Comparison of ENCODE assay signal across 8 cellular contexts in genomic region chr22:41197808-41198585, GRCh38. TPM values are rescaled to one million over a fixed set of nuclear protein-coding genes. Genes with fewer than 3 reads are reported as not detected.
DNase-seq lines count a peak whose midpoint lies in the region; ATAC-seq, FAIRE-seq and TF ChIP-seq lines count a peak whose summit lies in the region.

No MANE protein-coding gene starts in this region.

- H3K4me3 ChIP-seq in GM12864 (ENCODE audit: low read depth, low read length) (peak overlapping the region; percentile 65), SJSA1 (peak overlapping the region; percentile 58), ascending aorta (peak overlapping the region; percentile 61 to 78), keratinocyte (ENCODE audit: control insufficient read depth in 2 of 3, extremely low read depth in 1 of 3, insufficient read depth in 2 of 3, low read depth in 1 of 3, low read length in 3 of 3) (peak overlapping the region; percentile 56 to 81 (median 75))

- dilution Hi-C loops in keratinocyte (cut with MboI; ENCODE audit: extremely low pct_ligation_motif_present, low sequenced_read_pairs): no loop called here

- H3K36me3 ChIP-seq in SJSA1 (peaks cover 4% of the 10 kb centered on the region; the same call in 1 of the 2 replicates), ascending aorta (no peaks in the 10 kb centered on the region), keratinocyte (ENCODE audit: control insufficient read depth in 2 of 2, extremely low read depth in 1 of 2, insufficient read depth in 2 of 2, low read length in 2 of 2) (no peaks in the 10 kb centered on the region)

- no peak for FAIRE-seq in keratinocyte (lab: Jason Lieb, UNC)

- no peak for ATAC-seq in GM21576 (IDR thresholded peaks at IDR 0.05; ENCODE audit: unreplicated experiment)

- no peaks in the 10 kb centered on the region for H3K79me2 ChIP-seq in keratinocyte (ENCODE audit: control insufficient read depth, insufficient read depth, low read length)

- no peaks in the 10 kb centered on the region for H3K9me1 ChIP-seq in keratinocyte (ENCODE audit: control insufficient read depth, extremely low read depth, insufficient read depth, low read length)

- H3K9ac ChIP-seq in keratinocyte (ENCODE audit: control insufficient read depth, extremely low read depth, insufficient read depth, low read length): peak overlapping the region; percentile 64

- peak overlapping the region; percentile 96 for H3K4me2 ChIP-seq in keratinocyte (ENCODE audit: control insufficient read depth, extremely low read depth, insufficient read depth, low read depth, low read length)

- H3K27me3 ChIP-seq in SJSA1 (replicated peaks) (no peaks in the 10 kb centered on the region), ascending aorta (no peaks in the 10 kb centered on the region), keratinocyte (ENCODE audit: control insufficient read depth, extremely low read depth, insufficient read depth, low read length) (no peaks in the 10 kb centered on the region)

- H3K9me3 ChIP-seq in SJSA1 (replicated peaks) (no peaks in the 10 kb centered on the region), ascending aorta (no peaks in the 10 kb centered on the region), keratinocyte (ENCODE audit: control insufficient read depth, low read depth, low read length) (no peaks in the 10 kb centered on the region)

- TF ChIP-seq CTCF in GM12864 (IDR thresholded peaks at IDR 0.05; ENCODE audit: low read depth, low read length, missing control alignments) (no peak), ascending aorta (IDR thresholded peaks at IDR 0.05) (no peak), keratinocyte (optimal IDR thresholded peaks at IDR 0.05 in 1 of 3, IDR thresholded peaks at IDR 0.05 in 1 of 3, conservative IDR thresholded peaks at IDR 0.05 in 1 of 3; ENCODE audit: extremely low read depth in 1 of 3, insufficient read depth in 2 of 3, low read length in 3 of 3) (no peak)

- H3K4me1 ChIP-seq in SJSA1 (replicated peaks): peaks cover 10% of the 10 kb centered on the region
- peaks cover 0 to 2% of the 10 kb centered on the region in 2 donors for H3K4me1 ChIP-seq in ascending aorta
- peaks cover 17% of the 10 kb centered on the region for H3K4me1 ChIP-seq in keratinocyte (ENCODE audit: control insufficient read depth, extremely low read depth, insufficient read depth, low read length)

- DNase-seq in GM12864 (ENCODE audit: low read depth) (no peak), HS-5 (ENCODE audit: low read depth) (peak; percentile 26), SJSA1 (ENCODE audit: low read depth in 1 of 2, low spot score in 2 of 2) (peak in 1 of 2 experiments; percentile 86), ascending aorta (ENCODE audit: low spot score in 2 of 2) (no peak), keratinocyte (ENCODE audit: low read depth, low spot score) (no peak), NK-92 (lab: John Stamatoyannopoulos, UW; ENCODE audit: unreplicated experiment) (no peak)
- DNase-seq in stimulated activated CD4-positive, alpha-beta T cell treated with anti-CD3 and anti-CD28 coated beads, Interleukin-2, amount 100 ng/mL, for 4 hours (ENCODE audit: low read depth): peak; percentile 43

- intact Hi-C loops in ascending aorta (cut with DNase I): loop anchor here (1.0 to 2.0 kb wide), 2 partner anchors 7 to 247 kb away; partner anchors contain the start of genes L3MBTL2 and RBX1

- no peak overlapping the region for H3K27ac ChIP-seq in SJSA1
- H3K27ac ChIP-seq in ascending aorta: no peak overlapping the region
- H3K27ac ChIP-seq in keratinocyte (ENCODE audit: control insufficient read depth, insufficient read depth, low read length): no peak overlapping the region

- H2AFZ ChIP-seq in keratinocyte (ENCODE audit: control insufficient read depth, low read length): peak overlapping the region; percentile 97

- no peaks in the 10 kb centered on the region for H4K20me1 ChIP-seq in keratinocyte (ENCODE audit: control insufficient read depth, extremely low read depth, insufficient read depth, low read length)

RNA-seq across cellular contexts. Expression of gene L3MBTL2, which starts 7.1 kb away (rescaled TPM):
- total RNA-seq in SJSA1 (2014; rRNA removed; shearing (Covaris generic)): 23.7 and 25.8 TPM in 2 replicates
- 33.3 TPM for total RNA-seq in ascending aorta
- 16.7 to 24.8 TPM (median 18.1 TPM) in 3 replicates for polyA plus RNA-seq in keratinocyte
- 4.4 TPM for polyA plus RNA-seq in keratinocyte (2011; ENCODE audit: low read depth)
- 15.4 and 20.5 TPM in 2 replicates for polyA plus RNA-seq in keratinocyte (2011; cell fraction: cytosol; rRNA removed)
- 30.2 and 33.2 TPM in 2 replicates for polyA plus RNA-seq in keratinocyte (2011; cell fraction: nucleus; rRNA removed)
- 10.3 and 16.4 TPM in 2 replicates for polyA plus RNA-seq in keratinocyte (2012; ENCODE audit: low replicate concordance)
- polyA minus RNA-seq in keratinocyte: 24.9 to 29.3 TPM (median 27.9 TPM) in 3 replicates
- polyA minus RNA-seq in keratinocyte (2011; cell fraction: cytosol; rRNA and poly(A)+ RNA removed): 18.6 TPM
- 15.9 and 17.1 TPM in 2 replicates for polyA minus RNA-seq in keratinocyte (2011; cell fraction: nucleus; rRNA and poly(A)+ RNA removed)

RNA-seq across cellular contexts. Expression of gene CHADL, which starts 42.7 kb away (rescaled TPM):
- total RNA-seq in SJSA1 (2014; rRNA removed; shearing (Covaris generic)): 0.11 TPM in 1 of 2 replicates, not detected in the other
- not detected for total RNA-seq in ascending aorta
- 0.16 to 0.26 TPM (median 0.26 TPM) in 3 replicates for polyA plus RNA-seq in keratinocyte
- polyA plus RNA-seq in keratinocyte (2011; ENCODE audit: low read depth): 0.27 TPM
- 0.07 and 0.27 TPM in 2 replicates for polyA plus RNA-seq in keratinocyte (2011; cell fraction: cytosol; rRNA removed)
- polyA plus RNA-seq in keratinocyte (2011; cell fraction: nucleus; rRNA removed): 0.31 and 0.32 TPM in 2 replicates
- polyA plus RNA-seq in keratinocyte (2012; ENCODE audit: low replicate concordance): 0.11 and 0.18 TPM in 2 replicates
- polyA minus RNA-seq in keratinocyte: 0.10 to 0.66 TPM (median 0.13 TPM) in 3 replicates
- polyA minus RNA-seq in keratinocyte (2011; cell fraction: cytosol; rRNA and poly(A)+ RNA removed): not detected
- polyA minus RNA-seq in keratinocyte (2011; cell fraction: nucleus; rRNA and poly(A)+ RNA removed): 0.42 and 0.85 TPM in 2 replicates

Comparison
In these comparisons a context has a peak if more than half of its experiments do, and no peak if none do; other contexts are left out.
1. DNase-seq: peak in HS-5 (single experiment) and stimulated activated CD4-positive, alpha-beta T cell treated with anti-CD3 and anti-CD28 coated beads, Interleukin-2, amount 100 ng/mL, for 4 hours (single experiment); none in GM12864 (single experiment), ascending aorta (0 of 2), keratinocyte (single experiment) and NK-92 (single experiment).
2. Peak in every context shown above with its lines, with median percentiles within 50 percentile points of each other: H3K4me3 ChIP-seq.